ENCODE assay signal across 13 cellular contexts in genomic region chr1:183227382-183227781, GRCh38. TPM values are rescaled to one million over a fixed set of nuclear protein-coding genes. Genes with fewer than 3 reads are reported as not detected.
"Had no signal": no experiment of that assay in that cellular context is flagged by ENCODE, and none has a peak within 500 bp of the region (broad histone marks: within the 10 kb centered on the region; RNA-seq: fewer than 3 reads in every experiment).

No MANE protein-coding gene starts in this region.

- H3K4me3 ChIP-seq: hepatocyte, neural progenitor cell, psoas muscle, spleen, testis, tibial nerve, upper lobe of right lung, vagina had no signal

- H3K36me3 ChIP-seq: neural progenitor cell, spleen, tibial nerve, upper lobe of right lung, vagina had no signal

- H3K27ac ChIP-seq: foreskin keratinocyte, neural progenitor cell, parathyroid adenoma, psoas muscle, spleen, testis, tibial nerve, upper lobe of right lung, vagina had no signal

- DNase-seq: effector memory CD8-positive, alpha-beta T cell; foreskin keratinocyte; natural killer cell; occipital lobe; spleen; upper lobe of right lung had no signal

- H3K4me2 ChIP-seq: hepatocyte, neural progenitor cell had no signal

- H3K9ac ChIP-seq: neural progenitor cell, parathyroid adenoma had no signal

- H3K9me3 ChIP-seq: psoas muscle, spleen, testis, tibial nerve, upper lobe of right lung, vagina had no signal

- ATAC-seq: effector memory CD8-positive, alpha-beta T cell; natural killer cell had no signal

- H3K27me3 ChIP-seq: foreskin keratinocyte, hepatocyte, neural progenitor cell, spleen, testis, tibial nerve, upper lobe of right lung, vagina had no signal

- H2AFZ ChIP-seq: hepatocyte, parathyroid adenoma had no signal

- H3K4me1 ChIP-seq: neural progenitor cell, parathyroid adenoma, psoas muscle, spleen, testis, tibial nerve, upper lobe of right lung, vagina had no signal

RNA-seq across cellular contexts. Expression of gene LAMC2, which starts 41.3 kb away (rescaled TPM):
- total RNA-seq: natural killer cell had no signal
